Comparison of ENCODE assay signal across 7 cellular contexts in genomic region chr5:163907803-163908202, GRCh38.
DNase-seq lines count a peak whose midpoint lies in the region; ATAC-seq and TF ChIP-seq lines count a peak whose summit lies in the region.
"Not testable (repeated sequence)": the region's sequence is repeated elsewhere in the genome, so short reads cannot be mapped to it uniquely, and the experiment has no call there.

No MANE protein-coding gene starts in this region.

- H3K36me3 Mint-ChIP-seq in memory B cell: peaks cover 12% of the 10 kb centered on the region

- not testable (repeated sequence) for TF ChIP-seq CTCF in OCI-LY1 (IDR thresholded peaks at IDR 0.05; ENCODE audit: low read length)

- H3K36me3 ChIP-seq in Karpas-422 (ENCODE audit: insufficient read depth, low read length); OCI-LY1 (ENCODE audit: insufficient read depth, low read length): not testable (repeated sequence)

- not testable (repeated sequence) for H3F3A ChIP-seq in OCI-LY1 (ENCODE audit: insufficient read depth, low read length)

- DNase-seq in Karpas-422; memory B cell (ENCODE audit: low spot score in 2 of 2): not testable (repeated sequence)

- ATAC-seq in GM18511 (IDR thresholded peaks at IDR 0.05; ENCODE audit: unreplicated experiment): peak; percentile 61
- ATAC-seq in GM19351 (IDR thresholded peaks at IDR 0.05; ENCODE audit: unreplicated experiment): peak; percentile 39
- ATAC-seq in GM21723 (IDR thresholded peaks at IDR 0.05; ENCODE audit: unreplicated experiment): peak; percentile 42
- ATAC-seq in HG02981 (IDR thresholded peaks at IDR 0.05; ENCODE audit: unreplicated experiment): peak; percentile 45
- peak; percentile 80 for ATAC-seq in memory B cell (ENCODE audit: low read depth)

- peaks cover 37% of the 10 kb centered on the region for H3K4me1 Mint-ChIP-seq in memory B cell

- H2AFZ ChIP-seq in Karpas-422 (ENCODE audit: low read length): not testable (repeated sequence)
- H2AFZ ChIP-seq in OCI-LY1 (ENCODE audit: low read length): peak overlapping the region; percentile 86; the same call in 1 of the 2 replicates

- not testable (repeated sequence) for H3K27me3 Mint-ChIP-seq in memory B cell

- peak overlapping the region; percentile 52 for H3K4me2 ChIP-seq in Karpas-422 (ENCODE audit: low read depth, low read length, poor library complexity, severe bottlenecking)
- peak overlapping the region; percentile 44; the same call in 1 of the 2 replicates for H3K4me2 ChIP-seq in OCI-LY1 (ENCODE audit: low read length)

- H3K4me1 ChIP-seq in Karpas-422 (ENCODE audit: low read length) (peaks cover 14% of the 10 kb centered on the region), OCI-LY1 (ENCODE audit: insufficient read depth, low read length, severe bottlenecking) (peaks cover 53% of the 10 kb centered on the region)

- H3K9me3 Mint-ChIP-seq in memory B cell: not testable (repeated sequence)

- not testable (repeated sequence) for H3K27me3 ChIP-seq in Karpas-422 (ENCODE audit: low read length); OCI-LY1 (ENCODE audit: insufficient read depth, low read length)

- H3K27ac Mint-ChIP-seq in memory B cell: peak overlapping the region; percentile 94

- H4K20me1 ChIP-seq in Karpas-422 (ENCODE audit: insufficient read depth, low read depth, low read length); OCI-LY1 (ENCODE audit: insufficient read depth, low read length): not testable (repeated sequence)

- H3K4me3 ChIP-seq in Karpas-422 (ENCODE audit: low read length); OCI-LY1 (ENCODE audit: low read depth, low read length, poor library complexity, severe bottlenecking): not testable (repeated sequence)

- peak overlapping the region; percentile 43 for H3K4me3 Mint-ChIP-seq in memory B cell

- H3K27ac ChIP-seq in Karpas-422 (ENCODE audit: low read length) (peak overlapping the region; percentile 36; the same call in 1 of the 2 replicates), OCI-LY1 (ENCODE audit: low read depth, low read length, poor library complexity, severe bottlenecking) (peak overlapping the region; percentile 84)

- not testable (repeated sequence) for H3K9me2 ChIP-seq in Karpas-422 (replicated peaks; ENCODE audit: insufficient read depth, low read length); OCI-LY1 (ENCODE audit: low read depth, low read length)

- not testable (repeated sequence) for H3K79me2 ChIP-seq in Karpas-422 (ENCODE audit: low read length); OCI-LY1 (ENCODE audit: insufficient read depth, low read length)

- H3K9me3 ChIP-seq in Karpas-422 (ENCODE audit: low read length); OCI-LY1 (ENCODE audit: low read length): not testable (repeated sequence)

- not testable (repeated sequence) for H3K9ac ChIP-seq in Karpas-422 (ENCODE audit: low read length)
- peak overlapping the region; percentile 43; the same call in 1 of the 2 replicates for H3K9ac ChIP-seq in OCI-LY1 (ENCODE audit: low read length)
